Comparison of ENCODE assay signal across 24 cellular contexts in genomic region chr15:37394402-37395099, GRCh38.
"Had no signal": no experiment of that assay in that cellular context is flagged by ENCODE, and none has a peak within 500 bp of the region (broad histone marks: within the 10 kb centered on the region; RNA-seq: fewer than 3 reads in every experiment).

No MANE protein-coding gene starts in this region.

- ATAC-seq: foreskin keratinocyte; gastroesophageal sphincter; left colon; natural killer cell; pancreas; sciatic nerve; stimulated activated effector memory CD8-positive, alpha-beta T cell treated with anti-CD3 and anti-CD28 coated beads, Interleukin-12 subunit alpha, Interleukin-12 subunit beta, amount 100 ng/mL, for 72 hours had no signal

- DNase-seq: dermis blood vessel endothelial cell; effector memory CD4-positive, alpha-beta T cell; foreskin keratinocyte; heart left ventricle; hippocampal formation; left colon; natural killer cell; pancreas; retina; stimulated activated CD4-positive, alpha-beta T cell treated with anti-CD3 and anti-CD28 coated beads, Interleukin-12 subunit alpha, Interleukin-12 subunit beta, amount 100 ng/mL, for 4 hours; stimulated activated CD4-positive, alpha-beta T cell treated with anti-CD3 and anti-CD28 coated beads, Interleukin-1b, Interleukin-23, amount 100 ng/mL, for 48 hours; stimulated activated CD4-positive, alpha-beta T cell treated with anti-CD3 and anti-CD28 coated beads, Interleukin-4, amount 100 ng/mL, for 24 hours; stimulated activated naive CD4-positive, alpha-beta T cell treated with Interleukin-2 at 50 U/mL for 16 hours; substantia nigra; testis; tibial artery had no signal

- H3K36me3 ChIP-seq: esophagus muscularis mucosa, gastroesophageal sphincter, heart left ventricle, neutrophil, pancreas, tibial artery had no signal

- H3K27ac ChIP-seq: coronary artery, esophagus muscularis mucosa, foreskin keratinocyte, gastroesophageal sphincter, heart left ventricle, neutrophil, pancreas, testis, tibial artery had no signal

- H3K27me3 ChIP-seq: esophagus muscularis mucosa, foreskin keratinocyte, gastroesophageal sphincter, heart left ventricle, neutrophil, pancreas, testis, tibial artery had no signal

- H3K4me3 ChIP-seq: coronary artery, esophagus muscularis mucosa, gastroesophageal sphincter, heart left ventricle, lung, pancreas, smooth muscle cell, testis, tibial artery had no signal

- H3K4me2 ChIP-seq: smooth muscle cell had no signal

- H3K9me3 ChIP-seq: neutrophil, pancreas, testis had no signal

- H3K4me1 ChIP-seq: esophagus muscularis mucosa, foreskin keratinocyte, gastroesophageal sphincter, pancreas, testis, tibial artery had no signal
